Comparison of ENCODE assay signal across 21 cellular contexts in genomic region chr5:135693371-135693955, GRCh38.
"Had no signal": no experiment of that assay in that cellular context is flagged by ENCODE, and none has a peak within 500 bp of the region (broad histone marks: within the 10 kb centered on the region; RNA-seq: fewer than 3 reads in every experiment).

No MANE protein-coding gene starts in this region.

- H3K36me3 ChIP-seq: colonic mucosa, lower lobe of right lung, transverse colon had no signal

- ATAC-seq: activated CD4-positive, alpha-beta T cell treated with anti-CD3 and anti-CD28 coated beads for 36 hours; activated T-helper 17 cell treated with anti-CD3 and anti-CD28 coated beads, Interleukin-2, amount 50 U/mL, for 72 hours; body of pancreas; lower lobe of right lung; stimulated activated naive CD8-positive, alpha-beta T cell treated with anti-CD3 and anti-CD28 coated beads, Interleukin-15, Interleukin-2, amounts not matched to agents 100 U/mL and 50 U/mL, for 24 hours; WTC11 had no signal

- H3K27ac Mint-ChIP-seq: activated CD4-positive, alpha-beta T cell treated with anti-CD3 and anti-CD28 coated beads for 36 hours; activated naive CD8-positive, alpha-beta T cell treated with anti-CD3 and anti-CD28 coated beads, Interleukin-2, amount 10 ng/mL, durations not matched to agents 7 days and 5 days; activated T-helper 17 cell treated with anti-CD3 and anti-CD28 coated beads, Interleukin-2, amount 50 U/mL, for 72 hours; nephron progenitor cell; progenitor cell of endocrine pancreas; WTC11 had no signal

- H3K4me1 ChIP-seq: body of pancreas, colonic mucosa, lower lobe of right lung had no signal

- FAIRE-seq: endometrium had no signal

- DNase-seq: activated CD4-positive, alpha-beta T cell treated with anti-CD3 and anti-CD28 coated beads for 36 hours; activated CD4-positive, alpha-beta T cell treated with anti-CD3 and anti-CD28 coated beads, Interleukin-2, amount 50 U/mL, for 48 hours; activated naive CD4-positive, alpha-beta T cell treated with Interleukin-2 at 50 U/mL for 16 hours; activated naive CD8-positive, alpha-beta T cell treated with anti-CD3 and anti-CD28 coated beads, Interleukin-2, amount 10 ng/mL, durations not matched to agents 7 days and 5 days; activated T-cell treated with anti-CD3 and anti-CD28 coated beads, Interleukin-2, amount 50 U/mL, for 1 hour; body of pancreas; colonic mucosa; glutamatergic neuron; hypothalamus; islet precursor cell; lower lobe of right lung; nephron progenitor cell; occipital lobe; stimulated activated naive CD8-positive, alpha-beta T cell treated with anti-CD3 and anti-CD28 coated beads, Interleukin-15, Interleukin-2, amounts not matched to agents 100 U/mL and 50 U/mL, for 24 hours; substantia nigra; transverse colon had no signal

- H3K4me3 Mint-ChIP-seq: activated CD4-positive, alpha-beta T cell treated with anti-CD3 and anti-CD28 coated beads for 36 hours; activated naive CD8-positive, alpha-beta T cell treated with anti-CD3 and anti-CD28 coated beads, Interleukin-2, amount 10 ng/mL, durations not matched to agents 7 days and 5 days; activated T-helper 17 cell treated with anti-CD3 and anti-CD28 coated beads, Interleukin-2, amount 50 U/mL, for 72 hours; central memory CD8-positive, alpha-beta T cell; nephron progenitor cell; WTC11 had no signal

- H3K9me3 Mint-ChIP-seq: activated naive CD8-positive, alpha-beta T cell treated with anti-CD3 and anti-CD28 coated beads, Interleukin-2, amount 10 ng/mL, durations not matched to agents 7 days and 5 days; activated T-helper 17 cell treated with anti-CD3 and anti-CD28 coated beads, Interleukin-2, amount 50 U/mL, for 72 hours; central memory CD8-positive, alpha-beta T cell; nephron progenitor cell; WTC11 had no signal

- H3K27ac ChIP-seq: body of pancreas, colonic mucosa, lower lobe of right lung, transverse colon had no signal

- H3K27me3 Mint-ChIP-seq: activated naive CD8-positive, alpha-beta T cell treated with anti-CD3 and anti-CD28 coated beads, Interleukin-2, amount 10 ng/mL, durations not matched to agents 7 days and 5 days had no signal

- H3K36me3 Mint-ChIP-seq: activated naive CD8-positive, alpha-beta T cell treated with anti-CD3 and anti-CD28 coated beads, Interleukin-2, amount 10 ng/mL, durations not matched to agents 7 days and 5 days; WTC11 had no signal

- H3K27me3 ChIP-seq: body of pancreas, colonic mucosa, transverse colon had no signal

- H3K4me1 Mint-ChIP-seq: activated CD4-positive, alpha-beta T cell treated with anti-CD3 and anti-CD28 coated beads for 36 hours; activated naive CD8-positive, alpha-beta T cell treated with anti-CD3 and anti-CD28 coated beads, Interleukin-2, amount 10 ng/mL, durations not matched to agents 7 days and 5 days; activated T-helper 17 cell treated with anti-CD3 and anti-CD28 coated beads, Interleukin-2, amount 50 U/mL, for 72 hours; central memory CD8-positive, alpha-beta T cell had no signal

- H3K4me3 ChIP-seq: body of pancreas, colonic mucosa, lower lobe of right lung, transverse colon had no signal
